ENCODE assay signal across 30 cellular contexts in the genomic region with DNA sequence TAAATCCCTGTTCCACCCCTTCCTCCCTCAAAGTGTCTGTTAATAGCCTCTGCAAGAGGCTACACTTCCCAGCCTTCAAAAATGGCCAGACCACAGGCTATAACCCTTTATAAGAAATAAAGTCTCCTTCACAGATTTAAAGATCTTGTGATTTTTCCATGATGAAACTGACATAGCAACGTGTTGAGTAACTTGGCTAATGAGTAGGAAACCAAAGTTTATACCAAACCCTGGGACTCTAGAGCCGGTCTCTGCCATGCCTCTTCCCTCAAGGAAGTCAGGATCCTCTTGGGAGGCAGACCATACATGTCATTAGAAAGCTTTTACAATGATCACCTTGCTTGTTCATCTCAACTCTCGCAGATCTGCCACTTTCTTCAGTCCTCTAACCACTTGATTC. TPM values are rescaled to one million over a fixed set of nuclear protein-coding genes. Genes with fewer than 3 reads are reported as not detected.
"Had no signal": no experiment of that assay in that cellular context is flagged by ENCODE, and none has a peak within 500 bp of the region (broad histone marks: within the 10 kb centered on the region; RNA-seq: fewer than 3 reads in every experiment).

No MANE protein-coding gene starts in this region.

- H3K27ac ChIP-seq: brain microvascular endothelial cell, esophagus squamous epithelium, gastroesophageal sphincter had no signal

- ATAC-seq: activated CD8-positive, alpha-beta T cell treated with anti-CD3 and anti-CD28 coated beads for 36 hours; activated T-cell treated with anti-CD3 and anti-CD28 coated beads, Interleukin-2, amount 50 U/mL, for 4 hours; activated T-helper 17 cell treated with anti-CD3 and anti-CD28 coated beads, Interleukin-2, amount 50 U/mL, for 72 hours; effector memory CD8-positive, alpha-beta T cell; gastroesophageal sphincter had no signal

- FAIRE-seq: astrocyte, colon had no signal

- H3K4me3 ChIP-seq: esophagus squamous epithelium, gastroesophageal sphincter had no signal

- H3K4me1 ChIP-seq: esophagus squamous epithelium, gastroesophageal sphincter had no signal

- DNase-seq: activated CD4-positive, alpha-beta T cell treated with anti-CD3 and anti-CD28 coated beads for 48 hours; activated CD4-positive, alpha-beta T cell treated with anti-CD3 and anti-CD28 coated beads, Interleukin-2, amount 50 U/mL, for 1 hour; activated CD4-positive, alpha-beta T cell treated with anti-CD3 and anti-CD28 coated beads, Interleukin-2, amount 50 U/mL, for 48 hours; activated CD8-positive, alpha-beta memory T cell treated with anti-CD3 and anti-CD28 coated beads for 24 hours; activated CD8-positive, alpha-beta T cell treated with anti-CD3 and anti-CD28 coated beads for 36 hours; activated effector memory CD4-positive, alpha-beta T cell treated with Interleukin-2 at 50 U/mL for 16 hours; activated gamma-delta T cell treated with Interleukin-2 at 50 U/mL for 16 hours; activated naive CD4-positive, alpha-beta T cell treated with anti-CD3 and anti-CD28 coated beads, Interleukin-2, amount 50 U/mL, for 16 hours; activated naive CD4-positive, alpha-beta T cell treated with Interleukin-2 at 50 U/mL for 16 hours; activated T-cell treated with anti-CD3 and anti-CD28 coated beads, Interleukin-2, amount 50 U/mL, for 4 hours; amniotic stem cell; anterior cingulate cortex; brain microvascular endothelial cell; caudate nucleus; cortex of kidney; dermis blood vessel endothelial cell; effector CD4-positive, alpha-beta T cell; effector memory CD8-positive, alpha-beta T cell; esophagus squamous epithelium; foreskin melanocyte; T-helper 2 cell had no signal

- H3K36me3 ChIP-seq: brain microvascular endothelial cell, esophagus squamous epithelium, gastroesophageal sphincter had no signal

- H3K27me3 ChIP-seq: brain microvascular endothelial cell had no signal

RNA-seq across cellular contexts. Expression of a gene that starts 44.4 kb away (rescaled TPM):
- total RNA-seq: activated CD8-positive, alpha-beta T cell treated with anti-CD3 and anti-CD28 coated beads for 36 hours; activated T-cell treated with anti-CD3 and anti-CD28 coated beads, Interleukin-2, amount 50 U/mL, for 4 hours; activated T-helper 17 cell treated with anti-CD3 and anti-CD28 coated beads, Interleukin-2, amount 50 U/mL, for 72 hours; chondrocyte; dermis blood vessel endothelial cell; fibroblast of lung; fibroblast of villous mesenchyme; glomerular endothelial cell; T-helper 1 cell treated with Interleukin-12 subunit alpha and Interleukin-12 subunit beta and Interleukin-4 antibody, amounts not matched to agents 30 ng/mL and 1 ng/mL, for 36 hours had no signal
- polyA plus RNA-seq: fibroblast of lung had no signal
